Comparison of ENCODE assay signal across 1 cellular context in the genomic region with DNA sequence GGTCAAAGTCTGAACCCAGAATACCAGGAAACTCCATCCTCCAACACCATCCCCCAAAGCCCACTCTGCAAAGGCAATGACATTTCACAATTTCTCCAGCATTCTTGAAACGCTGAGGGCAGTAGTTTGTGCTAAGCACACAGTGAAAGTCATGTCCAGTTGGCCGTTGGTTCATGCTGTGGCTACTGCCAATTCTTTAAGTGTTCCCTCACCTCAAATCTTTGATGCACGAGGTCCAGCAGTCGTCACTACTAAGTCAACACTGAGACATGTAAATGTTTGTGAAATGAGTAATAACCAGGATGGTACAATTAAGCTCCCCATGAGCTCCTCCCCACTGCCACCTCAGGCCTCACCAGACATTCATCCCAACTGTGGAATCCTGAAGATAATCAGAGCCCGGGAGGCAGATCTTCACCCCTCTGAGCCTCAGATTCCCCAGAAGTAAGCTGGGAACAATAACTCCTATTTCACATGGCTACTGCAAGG.
TF ChIP-seq lines count a peak whose summit lies in the region.

No MANE protein-coding gene starts in this region.

TF ChIP-seq in HepG2, 621 proteins besides CTCF, POLR2A, EP300 and RAD21 (continued from another document and continues in another):
- TF ChIP-seq, protein P1, sequence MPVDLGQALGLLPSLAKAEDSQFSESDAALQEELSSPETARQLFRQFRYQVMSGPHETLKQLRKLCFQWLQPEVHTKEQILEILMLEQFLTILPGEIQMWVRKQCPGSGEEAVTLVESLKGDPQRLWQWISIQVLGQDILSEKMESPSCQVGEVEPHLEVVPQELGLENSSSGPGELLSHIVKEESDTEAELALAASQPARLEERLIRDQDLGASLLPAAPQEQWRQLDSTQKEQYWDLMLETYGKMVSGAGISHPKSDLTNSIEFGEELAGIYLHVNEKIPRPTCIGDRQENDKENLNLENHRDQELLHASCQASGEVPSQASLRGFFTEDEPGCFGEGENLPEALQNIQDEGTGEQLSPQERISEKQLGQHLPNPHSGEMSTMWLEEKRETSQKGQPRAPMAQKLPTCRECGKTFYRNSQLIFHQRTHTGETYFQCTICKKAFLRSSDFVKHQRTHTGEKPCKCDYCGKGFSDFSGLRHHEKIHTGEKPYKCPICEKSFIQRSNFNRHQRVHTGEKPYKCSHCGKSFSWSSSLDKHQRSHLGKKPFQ (CRISPR knock-in tag; IDR thresholded peaks at IDR 0.05; ENCODE audit: insufficient replicate concordance): no peak
- no peak for TF ChIP-seq ZNF678 (CRISPR knock-in tag; IDR thresholded peaks at IDR 0.05)
- no peak for TF ChIP-seq KDM5B (CRISPR knock-in tag; IDR thresholded peaks at IDR 0.05; ENCODE audit: borderline replicate concordance)
- TF ChIP-seq GABPA (IDR thresholded peaks at IDR 0.05; ENCODE audit: low read depth, low read length): no peak
- peak; percentile 32; the same call in 1 of the 2 replicates for TF ChIP-seq GABPA (CRISPR knock-in tag; IDR thresholded peaks at IDR 0.05; ENCODE audit: low read depth)
- TF ChIP-seq ZNF138 (CRISPR knock-in tag; IDR thresholded peaks at IDR 0.05; ENCODE audit: low read depth): no peak
- TF ChIP-seq ZFP37 (CRISPR knock-in tag; IDR thresholded peaks at IDR 0.05; ENCODE audit: borderline replicate concordance): no peak
- TF ChIP-seq SOX13 (IDR thresholded peaks at IDR 0.05): no peak; the same call in none of the 2 replicates
- TF ChIP-seq SOX13 (CRISPR knock-in tag; conservative IDR thresholded peaks at IDR 0.05 in 1 of 2, IDR thresholded peaks at IDR 0.05 in 1 of 2): peak in 1 of 2 experiments; percentile 72; a peak in 2 of 4 replicates
- TF ChIP-seq, protein P2, sequence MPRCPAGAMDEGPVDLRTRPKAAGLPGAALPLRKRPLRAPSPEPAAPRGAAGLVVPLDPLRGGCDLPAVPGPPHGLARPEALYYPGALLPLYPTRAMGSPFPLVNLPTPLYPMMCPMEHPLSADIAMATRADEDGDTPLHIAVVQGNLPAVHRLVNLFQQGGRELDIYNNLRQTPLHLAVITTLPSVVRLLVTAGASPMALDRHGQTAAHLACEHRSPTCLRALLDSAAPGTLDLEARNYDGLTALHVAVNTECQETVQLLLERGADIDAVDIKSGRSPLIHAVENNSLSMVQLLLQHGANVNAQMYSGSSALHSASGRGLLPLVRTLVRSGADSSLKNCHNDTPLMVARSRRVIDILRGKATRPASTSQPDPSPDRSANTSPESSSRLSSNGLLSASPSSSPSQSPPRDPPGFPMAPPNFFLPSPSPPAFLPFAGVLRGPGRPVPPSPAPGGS (CRISPR knock-in tag; IDR thresholded peaks at IDR 0.05): no peak
- TF ChIP-seq JUNB (CRISPR knock-in tag; IDR thresholded peaks at IDR 0.05; ENCODE audit: borderline replicate concordance): peak; percentile 89
- TF ChIP-seq, protein P3, sequence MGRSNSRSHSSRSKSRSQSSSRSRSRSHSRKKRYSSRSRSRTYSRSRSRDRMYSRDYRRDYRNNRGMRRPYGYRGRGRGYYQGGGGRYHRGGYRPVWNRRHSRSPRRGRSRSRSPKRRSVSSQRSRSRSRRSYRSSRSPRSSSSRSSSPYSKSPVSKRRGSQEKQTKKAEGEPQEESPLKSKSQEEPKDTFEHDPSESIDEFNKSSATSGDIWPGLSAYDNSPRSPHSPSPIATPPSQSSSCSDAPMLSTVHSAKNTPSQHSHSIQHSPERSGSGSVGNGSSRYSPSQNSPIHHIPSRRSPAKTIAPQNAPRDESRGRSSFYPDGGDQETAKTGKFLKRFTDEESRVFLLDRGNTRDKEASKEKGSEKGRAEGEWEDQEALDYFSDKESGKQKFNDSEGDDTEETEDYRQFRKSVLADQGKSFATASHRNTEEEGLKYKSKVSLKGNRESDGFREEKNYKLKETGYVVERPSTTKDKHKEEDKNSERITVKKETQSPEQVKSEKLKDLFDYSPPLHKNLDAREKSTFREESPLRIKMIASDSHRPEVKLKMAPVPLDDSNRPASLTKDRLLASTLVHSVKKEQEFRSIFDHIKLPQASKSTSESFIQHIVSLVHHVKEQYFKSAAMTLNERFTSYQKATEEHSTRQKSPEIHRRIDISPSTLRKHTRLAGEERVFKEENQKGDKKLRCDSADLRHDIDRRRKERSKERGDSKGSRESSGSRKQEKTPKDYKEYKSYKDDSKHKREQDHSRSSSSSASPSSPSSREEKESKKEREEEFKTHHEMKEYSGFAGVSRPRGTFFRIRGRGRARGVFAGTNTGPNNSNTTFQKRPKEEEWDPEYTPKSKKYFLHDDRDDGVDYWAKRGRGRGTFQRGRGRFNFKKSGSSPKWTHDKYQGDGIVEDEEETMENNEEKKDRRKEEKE (IDR thresholded peaks at IDR 0.05): no peak
- TF ChIP-seq MIXL1 (CRISPR knock-in tag; IDR thresholded peaks at IDR 0.05): peak; percentile 30; the same call in 1 of the 2 replicates
- no peak for TF ChIP-seq ZNF749 (CRISPR knock-in tag; IDR thresholded peaks at IDR 0.05; ENCODE audit: borderline replicate concordance)
- TF ChIP-seq, protein P4, sequence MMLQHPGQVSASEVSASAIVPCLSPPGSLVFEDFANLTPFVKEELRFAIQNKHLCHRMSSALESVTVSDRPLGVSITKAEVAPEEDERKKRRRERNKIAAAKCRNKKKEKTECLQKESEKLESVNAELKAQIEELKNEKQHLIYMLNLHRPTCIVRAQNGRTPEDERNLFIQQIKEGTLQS (CRISPR knock-in tag; IDR thresholded peaks at IDR 0.05): peak; percentile 86
- peak; percentile 58; the same call in 1 of the 2 replicates for TF ChIP-seq MYC (CRISPR knock-in tag; IDR thresholded peaks at IDR 0.05; ENCODE audit: borderline replicate concordance)
- peak; percentile 67; the same call in 1 of the 2 replicates for TF ChIP-seq ZNF501 (CRISPR knock-in tag; IDR thresholded peaks at IDR 0.05)
- TF ChIP-seq HCFC1 (IDR thresholded peaks at IDR 0.05; ENCODE audit: low read depth, low read length): no peak
- peak; percentile 87 for TF ChIP-seq RCOR2 (CRISPR knock-in tag; IDR thresholded peaks at IDR 0.05)
- no peak for TF ChIP-seq PHF5A (CRISPR knock-in tag; IDR thresholded peaks at IDR 0.05; ENCODE audit: low read depth, unreplicated experiment)
- no peak for TF ChIP-seq MBD4 (IDR thresholded peaks at IDR 0.05; ENCODE audit: borderline replicate concordance, low read length)
- TF ChIP-seq, protein P5, sequence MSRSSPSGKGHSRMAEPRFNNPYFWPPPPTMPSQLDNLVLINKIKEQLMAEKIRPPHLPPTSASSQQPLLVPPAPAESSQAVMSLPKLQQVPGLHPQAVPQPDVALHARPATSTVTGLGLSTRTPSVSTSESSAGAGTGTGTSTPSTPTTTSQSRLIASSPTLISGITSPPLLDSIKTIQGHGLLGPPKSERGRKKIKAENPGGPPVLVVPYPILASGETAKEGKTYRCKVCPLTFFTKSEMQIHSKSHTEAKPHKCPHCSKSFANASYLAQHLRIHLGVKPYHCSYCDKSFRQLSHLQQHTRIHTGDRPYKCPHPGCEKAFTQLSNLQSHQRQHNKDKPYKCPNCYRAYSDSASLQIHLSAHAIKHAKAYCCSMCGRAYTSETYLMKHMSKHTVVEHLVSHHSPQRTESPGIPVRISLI (CRISPR knock-in tag; IDR thresholded peaks at IDR 0.05; ENCODE audit: borderline replicate concordance): no peak; the same call in 1 of the 2 replicates
- no peak for TF ChIP-seq CAMTA2 (CRISPR knock-in tag; IDR thresholded peaks at IDR 0.05; ENCODE audit: borderline replicate concordance)
- TF ChIP-seq MYNN (CRISPR knock-in tag; IDR thresholded peaks at IDR 0.05; ENCODE audit: low read depth): no peak
- no peak for TF ChIP-seq THYN1 (CRISPR knock-in tag; IDR thresholded peaks at IDR 0.05; ENCODE audit: borderline replicate concordance, low read depth)
- no peak for TF ChIP-seq HMG20B (CRISPR knock-in tag; conservative IDR thresholded peaks at IDR 0.05)
- peak; percentile 90 for TF ChIP-seq ZBTB7B (CRISPR knock-in tag; IDR thresholded peaks at IDR 0.05)
- TF ChIP-seq, protein P6, sequence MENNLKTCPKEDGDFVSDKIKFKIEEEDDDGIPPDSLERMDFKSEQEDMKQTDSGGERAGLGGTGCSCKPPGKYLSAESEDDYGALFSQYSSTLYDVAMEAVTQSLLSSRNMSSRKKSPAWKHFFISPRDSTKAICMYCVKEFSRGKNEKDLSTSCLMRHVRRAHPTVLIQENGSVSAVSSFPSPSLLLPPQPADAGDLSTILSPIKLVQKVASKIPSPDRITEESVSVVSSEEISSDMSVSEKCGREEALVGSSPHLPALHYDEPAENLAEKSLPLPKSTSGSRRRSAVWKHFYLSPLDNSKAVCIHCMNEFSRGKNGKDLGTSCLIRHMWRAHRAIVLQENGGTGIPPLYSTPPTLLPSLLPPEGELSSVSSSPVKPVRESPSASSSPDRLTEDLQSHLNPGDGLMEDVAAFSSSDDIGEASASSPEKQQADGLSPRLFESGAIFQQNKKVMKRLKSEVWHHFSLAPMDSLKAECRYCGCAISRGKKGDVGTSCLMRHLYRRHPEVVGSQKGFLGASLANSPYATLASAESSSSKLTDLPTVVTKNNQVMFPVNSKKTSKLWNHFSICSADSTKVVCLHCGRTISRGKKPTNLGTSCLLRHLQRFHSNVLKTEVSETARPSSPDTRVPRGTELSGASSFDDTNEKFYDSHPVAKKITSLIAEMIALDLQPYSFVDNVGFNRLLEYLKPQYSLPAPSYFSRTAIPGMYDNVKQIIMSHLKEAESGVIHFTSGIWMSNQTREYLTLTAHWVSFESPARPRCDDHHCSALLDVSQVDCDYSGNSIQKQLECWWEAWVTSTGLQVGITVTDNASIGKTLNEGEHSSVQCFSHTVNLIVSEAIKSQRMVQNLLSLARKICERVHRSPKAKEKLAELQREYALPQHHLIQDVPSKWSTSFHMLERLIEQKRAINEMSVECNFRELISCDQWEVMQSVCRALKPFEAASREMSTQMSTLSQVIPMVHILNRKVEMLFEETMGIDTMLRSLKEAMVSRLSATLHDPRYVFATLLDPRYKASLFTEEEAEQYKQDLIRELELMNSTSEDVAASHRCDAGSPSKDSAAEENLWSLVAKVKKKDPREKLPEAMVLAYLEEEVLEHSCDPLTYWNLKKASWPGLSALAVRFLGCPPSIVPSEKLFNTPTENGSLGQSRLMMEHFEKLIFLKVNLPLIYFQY (CRISPR knock-in tag; IDR thresholded peaks at IDR 0.05; ENCODE audit: borderline replicate concordance): no peak
- TF ChIP-seq ZSCAN25 (CRISPR knock-in tag; IDR thresholded peaks at IDR 0.05): no peak
- no peak for TF ChIP-seq ZFP41 (CRISPR knock-in tag; IDR thresholded peaks at IDR 0.05; ENCODE audit: borderline replicate concordance)
- peak; percentile 43; the same call in 1 of the 2 replicates for TF ChIP-seq ZNF841 (CRISPR knock-in tag; IDR thresholded peaks at IDR 0.05; ENCODE audit: borderline replicate concordance)
- TF ChIP-seq RARG (CRISPR knock-in tag; IDR thresholded peaks at IDR 0.05; ENCODE audit: low read depth): no peak
- TF ChIP-seq ZNF329 (CRISPR knock-in tag; IDR thresholded peaks at IDR 0.05; ENCODE audit: low read depth): no peak
- no peak for TF ChIP-seq ZNF747 (CRISPR knock-in tag; IDR thresholded peaks at IDR 0.05; ENCODE audit: borderline replicate concordance)
- TF ChIP-seq CENPT (CRISPR knock-in tag; IDR thresholded peaks at IDR 0.05; ENCODE audit: low read depth): no peak
- TF ChIP-seq WIZ (CRISPR knock-in tag; IDR thresholded peaks at IDR 0.05): 0 out of 2 replicates have a peak, but pooled peaks have one; percentile 66
- TF ChIP-seq SMC3 (IDR thresholded peaks at IDR 0.05; ENCODE audit: low read length): peak; percentile 44
- TF ChIP-seq ONECUT2 (CRISPR knock-in tag; IDR thresholded peaks at IDR 0.05): no peak
- no peak for TF ChIP-seq ZNF607 (CRISPR knock-in tag; IDR thresholded peaks at IDR 0.05; ENCODE audit: borderline replicate concordance)
- TF ChIP-seq MIER2 (CRISPR knock-in tag; IDR thresholded peaks at IDR 0.05): peak; percentile 81
- TF ChIP-seq ZNF724P (CRISPR knock-in tag; IDR thresholded peaks at IDR 0.05; ENCODE audit: borderline replicate concordance): no peak
- peak; percentile 71; the same call in 1 of the 2 replicates for TF ChIP-seq SOX5 (CRISPR knock-in tag; IDR thresholded peaks at IDR 0.05; ENCODE audit: borderline replicate concordance)
- TF ChIP-seq NFE2L1 (CRISPR knock-in tag; IDR thresholded peaks at IDR 0.05; ENCODE audit: borderline replicate concordance): no peak
- TF ChIP-seq, protein P7, sequence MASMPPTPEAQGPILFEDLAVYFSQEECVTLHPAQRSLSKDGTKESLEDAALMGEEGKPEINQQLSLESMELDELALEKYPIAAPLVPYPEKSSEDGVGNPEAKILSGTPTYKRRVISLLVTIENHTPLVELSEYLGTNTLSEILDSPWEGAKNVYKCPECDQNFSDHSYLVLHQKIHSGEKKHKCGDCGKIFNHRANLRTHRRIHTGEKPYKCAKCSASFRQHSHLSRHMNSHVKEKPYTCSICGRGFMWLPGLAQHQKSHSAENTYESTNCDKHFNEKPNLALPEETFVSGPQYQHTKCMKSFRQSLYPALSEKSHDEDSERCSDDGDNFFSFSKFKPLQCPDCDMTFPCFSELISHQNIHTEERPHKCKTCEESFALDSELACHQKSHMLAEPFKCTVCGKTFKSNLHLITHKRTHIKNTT (CRISPR knock-in tag; IDR thresholded peaks at IDR 0.05): no peak
- no peak for TF ChIP-seq DNMT1 (CRISPR knock-in tag; IDR thresholded peaks at IDR 0.05)
- peak; percentile 57 for TF ChIP-seq NR2F6 (IDR thresholded peaks at IDR 0.05)
- TF ChIP-seq NR2F6 (CRISPR knock-in tag; IDR thresholded peaks at IDR 0.05): no peak; the same call in 1 of the 2 replicates
